ENCODE assay signal across 8 cellular contexts in genomic region chr21:25895565-25896205, GRCh38.
A peak's percentile ranks its signal among the peaks of the same experiment; 100 is the strongest.
DNase-seq lines count a peak whose midpoint lies in the region; ATAC-seq, FAIRE-seq and TF ChIP-seq lines count a peak whose summit lies in the region.

No MANE protein-coding gene starts in this region.

- TF ChIP-seq POLR2A in esophagus squamous epithelium (IDR thresholded peaks at IDR 0.05) = no peak

- 12 to 20% methylated on average over 6 of the region's 6 CpGs for WGBS in esophagus squamous epithelium, 2 donors

- H3K36me3 ChIP-seq in esophagus squamous epithelium = peaks cover 0 to 40% (median 0%) of the 10 kb centered on the region in 3 donors

- no peaks in the 10 kb centered on the region for H3K27me3 ChIP-seq in esophagus squamous epithelium

- intact Hi-C loops in esophagus squamous epithelium (cut with DNase I) = loop anchor here (10.0 kb wide), 1 partner anchor 819 kb away; no protein-coding TSS in a partner anchor

- FAIRE-seq in G401.6 (lab: Jason Lieb, UNC) = peak; percentile 25

- DNase-seq in Kasumi-1 (lab: John Stamatoyannopoulos, UW) (peak; percentile 54 to 55), SHP77 treated with DMSO at 0.1 percent for 48 hours (lab: John Stamatoyannopoulos, UW) (peak; percentile 1), esophagus squamous epithelium (lab: John Stamatoyannopoulos, UW) (no peak), pons (ENCODE audit: low spot score) (peak; percentile 88)
- DNase-seq in activated effector memory CD4-positive, alpha-beta T cell treated with Interleukin-2 at 50 U/mL for 16 hours = no peak

- peak; percentile 17 to 77 (median 58) for TF ChIP-seq CTCF in esophagus squamous epithelium (IDR thresholded peaks at IDR 0.05)

- H3K4me3 ChIP-seq in esophagus squamous epithelium = no peak overlapping the region

- no peaks in the 10 kb centered on the region for H3K9me3 ChIP-seq in esophagus squamous epithelium

- H3K27ac ChIP-seq in esophagus squamous epithelium = no peak overlapping the region

- ATAC-seq in GM21526 (IDR thresholded peaks at IDR 0.05; ENCODE audit: low FRiP score, unreplicated experiment) = peak; percentile 92
- ATAC-seq in HG02571 (IDR thresholded peaks at IDR 0.05; ENCODE audit: unreplicated experiment) = no peak

- peaks cover 0 to 25% (median 6%) of the 10 kb centered on the region in 3 donors for H3K4me1 ChIP-seq in esophagus squamous epithelium

Comparison
In these comparisons a context has a peak if more than half of its experiments do, and no peak if none do; other contexts are left out.
1. DNase-seq: peak in Kasumi-1 (2 of 2), SHP77 treated with DMSO at 0.1 percent for 48 hours (single experiment) and pons (single experiment); none in esophagus squamous epithelium (single experiment) and activated effector memory CD4-positive, alpha-beta T cell treated with Interleukin-2 at 50 U/mL for 16 hours (single experiment).